In genomic region chr10:71805776-71806705, GRCh38 we compare ENCODE assay signal across 13 cellular contexts. TPM values are rescaled to one million over a fixed set of nuclear protein-coding genes. Genes with fewer than 3 reads are reported as not detected.
DNase-seq lines count a peak whose midpoint lies in the region; ATAC-seq and TF ChIP-seq lines count a peak whose summit lies in the region.
"Had no signal": no experiment of that assay in that cellular context is flagged by ENCODE, and none has a peak within 500 bp of the region (broad histone marks: within the 10 kb centered on the region; RNA-seq: fewer than 3 reads in every experiment).

No MANE protein-coding gene starts in this region.

- H3K9ac ChIP-seq in iPS-15b (ENCODE audit: low read depth, low read length), result no peak overlapping the region

- H3K4me3 ChIP-seq in GM23338, result peak overlapping the region; percentile 32; the same call in 1 of the 2 replicates
- H3K4me3 ChIP-seq in iPS-15b (ENCODE audit: low read depth, low read length), result peak overlapping the region; percentile 55
- H3K4me3 ChIP-seq: sigmoid colon had no signal

- H3K27ac Mint-ChIP-seq in GM23338 (no peak overlapping the region), T-helper 17 cell (no peak overlapping the region)

- no peak overlapping the region for H3K27ac ChIP-seq in GM23338 (ENCODE audit: low read depth)
- H3K27ac ChIP-seq: sigmoid colon had no signal

- H4K20me1 ChIP-seq in GM23338 (replicated peaks; ENCODE audit: insufficient read depth), result no peaks in the 10 kb centered on the region; the same call in 1 of the 2 replicates

- DNase-seq in GM23338 (ENCODE audit: low spot score) (peak; percentile 84), T-helper 17 cell (no peak), posterior vena cava (ENCODE audit: low spot score) (peak; percentile 87), GOT3 (lab: John Stamatoyannopoulos, UW) (no peak), ureter (ENCODE audit: low spot score) (no peak)
- DNase-seq: DMS 273 treated with DMSO at 0.1 percent for 48 hours, HCEC 1CT, NCI-H2171, sigmoid colon had no signal

- H3K4me1 ChIP-seq in GM23338 (ENCODE audit: insufficient read depth) (no peaks in the 10 kb centered on the region), iPS-15b (ENCODE audit: control insufficient read depth, insufficient read depth, low read length) (peaks cover 3% of the 10 kb centered on the region)
- H3K4me1 ChIP-seq: sigmoid colon had no signal

- no peaks in the 10 kb centered on the region for H3F3A ChIP-seq in GM23338 (replicated peaks; ENCODE audit: low read depth)

- H3K36me3 Mint-ChIP-seq in GM23338 (ENCODE audit: low read depth), result no peaks in the 10 kb centered on the region
- H3K36me3 Mint-ChIP-seq in T-helper 17 cell (ENCODE audit: low read depth), result peaks cover 4% of the 10 kb centered on the region

- H3K4me1 Mint-ChIP-seq in GM23338 (peaks cover 3% of the 10 kb centered on the region), T-helper 17 cell (peaks cover 7% of the 10 kb centered on the region)
- H3K4me1 Mint-ChIP-seq: central memory CD8-positive, alpha-beta T cell had no signal

- H3K79me2 ChIP-seq in GM23338 (replicated peaks; ENCODE audit: insufficient read depth), result no peaks in the 10 kb centered on the region

- intact Hi-C loops in posterior vena cava (cut with DNase I), result no loop called here

- H3K27me3 ChIP-seq in GM23338 (ENCODE audit: insufficient read depth) (peaks cover 3% of the 10 kb centered on the region; the same call in 1 of the 2 replicates), iPS-15b (ENCODE audit: control insufficient read depth, insufficient read depth, low read length) (peaks cover 15% of the 10 kb centered on the region)

- H3K9me2 ChIP-seq in GM23338 (ENCODE audit: insufficient read depth), result no peaks in the 10 kb centered on the region

- peak overlapping the region; percentile 49; the same call in 2 of the 3 replicates for H3K4me3 Mint-ChIP-seq in GM23338
- H3K4me3 Mint-ChIP-seq in T-helper 17 cell, result peak overlapping the region; percentile 25
- H3K4me3 Mint-ChIP-seq: central memory CD8-positive, alpha-beta T cell had no signal

- H3K4me2 ChIP-seq in GM23338, result peak overlapping the region; percentile 67

- ATAC-seq in GM23338, result peak; percentile 95
- ATAC-seq in T-helper 17 cell, result peak; percentile 57
- ATAC-seq in GM18511 (IDR thresholded peaks at IDR 0.05; ENCODE audit: unreplicated experiment), result no peak
- ATAC-seq in GM18502 (IDR thresholded peaks at IDR 0.05; ENCODE audit: poor library complexity, unreplicated experiment), result no peak

- no peak overlapping the region for H2AFZ ChIP-seq in GM23338

- H3K9me3 Mint-ChIP-seq in GM23338, result no peaks in the 10 kb centered on the region; the same call in 2 of the 3 replicates
- H3K9me3 Mint-ChIP-seq: central memory CD8-positive, alpha-beta T cell had no signal

- no peak for TF ChIP-seq CTCF in GM23338 (conservative IDR thresholded peaks at IDR 0.05; ENCODE audit: low read depth in 2 of 2)

- H3K36me3 ChIP-seq in GM23338 (ENCODE audit: insufficient read depth), result no peaks in the 10 kb centered on the region
- peaks cover 3% of the 10 kb centered on the region for H3K36me3 ChIP-seq in iPS-15b (ENCODE audit: control insufficient read depth, insufficient read depth, low read length)
- H3K36me3 ChIP-seq: sigmoid colon had no signal

- H3K9me3 ChIP-seq in T-helper 17 cell (ENCODE audit: control insufficient read depth, low read length, poor library complexity, severe bottlenecking), result no peaks in the 10 kb centered on the region
- H3K9me3 ChIP-seq in iPS-15b (ENCODE audit: control insufficient read depth, insufficient read depth, low read length), result no peaks in the 10 kb centered on the region
- H3K9me3 ChIP-seq: sigmoid colon had no signal

- peaks cover 12% of the 10 kb centered on the region for H3K27me3 Mint-ChIP-seq in GM23338 (ENCODE audit: insufficient read depth, low read depth, poor library complexity)
- H3K27me3 Mint-ChIP-seq in T-helper 17 cell, result no peaks in the 10 kb centered on the region
- H3K27me3 Mint-ChIP-seq: central memory CD8-positive, alpha-beta T cell had no signal

TF ChIP-seq in GM23338, 12 proteins besides CTCF, POLR2A, EP300 and RAD21:
- TF ChIP-seq POLR2AphosphoS5 (IDR thresholded peaks at IDR 0.05; ENCODE audit: low read depth), result peak; percentile 27; the same call in 1 of the 2 replicates
- TF ChIP-seq NANOG (IDR thresholded peaks at IDR 0.05; ENCODE audit: borderline replicate concordance), result no peak
- no peak for TF ChIP-seq EZH2 (IDR thresholded peaks at IDR 0.05; ENCODE audit: low read depth, unreplicated experiment)

RNA-seq across cellular contexts. Expression of gene VSIR, which starts 32.7 kb away (rescaled TPM):
- total RNA-seq in GM23338 (2014; rRNA removed; shearing (Covaris generic)), result 0.04 and 0.10 TPM in 2 replicates
- polyA plus RNA-seq in GM23338 (2016; fragmentation: Nextera tagmentation; extraction: Ambion mirVana), result 0.74 TPM in 1 of 2 replicates, not detected in the other
- 100 to 1,000 TPM; 119 to 124 TPM for total RNA-seq in T-helper 17 cell
- 100 to 1,000 TPM; 126 to 135 TPM for total RNA-seq in posterior vena cava
- total RNA-seq in ureter, result 65.6 TPM

RNA-seq across cellular contexts. Expression of gene PSAP, which starts 45.0 kb away (rescaled TPM):
- total RNA-seq in GM23338 (2014; rRNA removed; shearing (Covaris generic)), result 362 and 391 TPM in 2 replicates
- polyA plus RNA-seq in GM23338 (2016; fragmentation: Nextera tagmentation; extraction: Ambion mirVana), result 144 and 151 TPM in 2 replicates
- total RNA-seq in T-helper 17 cell (100 to 1,000 TPM; 225 to 235 TPM), posterior vena cava (1,000 to 10,000 TPM in 1 of 2 donors, 100 to 1,000 TPM in 1; 787 to 1,159 TPM), ureter (737 TPM)

Comparison
In these comparisons a context has a peak if more than half of its experiments do, and no peak if none do; other contexts are left out.
1. ATAC-seq: peak in GM23338 (single experiment) and T-helper 17 cell (single experiment); none in GM18511 (single experiment) and GM18502 (single experiment).
2. DNase-seq: peak in GM23338 (single experiment) and posterior vena cava (single experiment); none in T-helper 17 cell (0 of 3), GOT3 (single experiment) and ureter (single experiment).
3. RNA of gene VSIR, which starts 32.7 kb away (total RNA-seq): 126 to 135 TPM in posterior vena cava, 119 to 124 TPM in T-helper 17 cell and 65.6 TPM in ureter (single experiment); 0.04 to 0.10 TPM in GM23338; every median in the first group is over 10 times any median in the second.